In genomic region chr1:240811261-240811660, GRCh38 we compare ENCODE assay signal across 22 cellular contexts.
"Had no signal": no experiment of that assay in that cellular context is flagged by ENCODE, and none has a peak within 500 bp of the region (broad histone marks: within the 10 kb centered on the region; RNA-seq: fewer than 3 reads in every experiment).

No MANE protein-coding gene starts in this region.

- H3K27me3 ChIP-seq: SJCRH30 had no signal

- H3K27ac ChIP-seq: SJCRH30 had no signal

- ATAC-seq: HepG2, Panc1, Right ventricle myocardium inferior, SK-N-SH treated with all-trans-retinoic acid at 6 μM for 48 hours had no signal

- H3K9me3 ChIP-seq: SJCRH30 had no signal

- H3K36me3 ChIP-seq: SJCRH30 had no signal

- H3K4me1 ChIP-seq: SJCRH30 had no signal

- H3K4me3 ChIP-seq: SJCRH30 had no signal

- DNase-seq: IMR-90, Karpas-422, KG1, MM.1S, NCI-H1092 treated with DMSO at 0.1 percent for 48 hours, NCI-H1436, NCI-H187, NCI-H2029, NCI-H2081 treated with DMSO at 0.1 percent for 48 hours, NCI-H2171, NCI-H226, NCI-H446, NCI-H510A, NCI-H524 treated with DMSO at 0.1 percent for 48 hours, NCI-H69, NCI-H774, SHP77 treated with DMSO at 0.1 percent for 48 hours, SJCRH30 had no signal

- FAIRE-seq: HepG2 had no signal
